Comparison of ENCODE assay signal across 1 cellular context in the genomic region with DNA sequence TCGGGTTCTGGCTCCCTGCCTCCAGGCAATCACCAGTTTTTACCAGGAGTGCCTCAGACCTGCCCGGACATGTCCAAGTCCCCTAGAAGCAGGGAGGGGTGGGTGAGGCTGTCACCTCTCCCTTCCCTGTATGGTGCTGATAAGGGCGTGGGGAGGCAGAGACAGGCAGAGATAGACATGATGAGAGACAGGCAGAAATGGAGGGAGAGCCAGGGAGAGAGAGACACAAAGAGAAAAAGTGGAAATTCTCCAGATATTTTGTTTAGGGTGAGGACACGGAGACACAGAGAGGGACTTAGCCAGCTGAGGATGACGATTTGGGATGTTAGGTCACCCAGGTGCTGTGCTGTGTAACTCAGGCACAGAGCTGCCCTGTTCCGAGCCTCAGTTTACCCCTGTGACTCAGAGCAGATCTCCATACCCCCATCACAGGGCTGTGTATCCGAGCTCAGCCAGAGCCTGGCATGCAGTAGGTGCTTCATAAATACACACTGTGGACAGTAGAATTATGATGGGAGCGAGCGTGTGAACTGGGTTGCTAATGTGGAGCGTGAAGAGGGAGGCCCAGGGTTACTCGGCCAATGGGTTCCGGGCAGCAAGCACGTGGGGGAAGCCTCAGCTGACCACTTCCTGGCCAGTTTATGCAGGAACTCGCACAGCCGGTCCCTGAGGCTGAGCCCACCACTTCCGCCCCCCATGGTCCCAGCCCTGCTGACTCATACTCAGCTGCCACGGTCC.
TF ChIP-seq lines count a peak whose summit lies in the region.

No MANE protein-coding gene starts in this region.

TF ChIP-seq in HepG2, 621 proteins besides CTCF, POLR2A, EP300 and RAD21 (continued from another document and continues in another):
- TF ChIP-seq, protein P1, sequence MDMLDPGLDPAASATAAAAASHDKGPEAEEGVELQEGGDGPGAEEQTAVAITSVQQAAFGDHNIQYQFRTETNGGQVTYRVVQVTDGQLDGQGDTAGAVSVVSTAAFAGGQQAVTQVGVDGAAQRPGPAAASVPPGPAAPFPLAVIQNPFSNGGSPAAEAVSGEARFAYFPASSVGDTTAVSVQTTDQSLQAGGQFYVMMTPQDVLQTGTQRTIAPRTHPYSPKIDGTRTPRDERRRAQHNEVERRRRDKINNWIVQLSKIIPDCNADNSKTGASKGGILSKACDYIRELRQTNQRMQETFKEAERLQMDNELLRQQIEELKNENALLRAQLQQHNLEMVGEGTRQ (IDR thresholded peaks at IDR 0.05; ENCODE audit: low read depth, low read length): peak; percentile 95
- TF ChIP-seq, protein P1 (CRISPR knock-in tag; IDR thresholded peaks at IDR 0.05; ENCODE audit: borderline replicate concordance): peak; percentile 87; the same call in 1 of the 2 replicates
- TF ChIP-seq ZNF841 (CRISPR knock-in tag; IDR thresholded peaks at IDR 0.05; ENCODE audit: borderline replicate concordance) (no peak), NFATC3 (CRISPR knock-in tag; IDR thresholded peaks at IDR 0.05) (no peak), NFRKB (IDR thresholded peaks at IDR 0.05) (no peak), SP140L (CRISPR knock-in tag; IDR thresholded peaks at IDR 0.05; ENCODE audit: borderline replicate concordance) (no peak), RAD51 (IDR thresholded peaks at IDR 0.05; ENCODE audit: borderline replicate concordance) (peak; percentile 88), FOXA1 (IDR thresholded peaks at IDR 0.05) (no peak), FOXA1 (CRISPR knock-in tag; IDR thresholded peaks at IDR 0.05) (peak; percentile 5; the same call in 1 of the 2 replicates), JUNB (CRISPR knock-in tag; IDR thresholded peaks at IDR 0.05; ENCODE audit: borderline replicate concordance) (peak; percentile 74; the same call in 1 of the 2 replicates), ZNF44 (CRISPR knock-in tag; IDR thresholded peaks at IDR 0.05) (no peak), RCOR2 (CRISPR knock-in tag; IDR thresholded peaks at IDR 0.05) (peak; percentile 42; the same call in 1 of the 2 replicates), SETDB1 (CRISPR knock-in tag; IDR thresholded peaks at IDR 0.05; ENCODE audit: borderline replicate concordance) (no peak), MLLT10 (CRISPR knock-in tag; IDR thresholded peaks at IDR 0.05) (no peak), ZNF549 (CRISPR knock-in tag; IDR thresholded peaks at IDR 0.05) (no peak), RARG (CRISPR knock-in tag; IDR thresholded peaks at IDR 0.05; ENCODE audit: low read depth) (no peak)
- TF ChIP-seq, protein P2, sequence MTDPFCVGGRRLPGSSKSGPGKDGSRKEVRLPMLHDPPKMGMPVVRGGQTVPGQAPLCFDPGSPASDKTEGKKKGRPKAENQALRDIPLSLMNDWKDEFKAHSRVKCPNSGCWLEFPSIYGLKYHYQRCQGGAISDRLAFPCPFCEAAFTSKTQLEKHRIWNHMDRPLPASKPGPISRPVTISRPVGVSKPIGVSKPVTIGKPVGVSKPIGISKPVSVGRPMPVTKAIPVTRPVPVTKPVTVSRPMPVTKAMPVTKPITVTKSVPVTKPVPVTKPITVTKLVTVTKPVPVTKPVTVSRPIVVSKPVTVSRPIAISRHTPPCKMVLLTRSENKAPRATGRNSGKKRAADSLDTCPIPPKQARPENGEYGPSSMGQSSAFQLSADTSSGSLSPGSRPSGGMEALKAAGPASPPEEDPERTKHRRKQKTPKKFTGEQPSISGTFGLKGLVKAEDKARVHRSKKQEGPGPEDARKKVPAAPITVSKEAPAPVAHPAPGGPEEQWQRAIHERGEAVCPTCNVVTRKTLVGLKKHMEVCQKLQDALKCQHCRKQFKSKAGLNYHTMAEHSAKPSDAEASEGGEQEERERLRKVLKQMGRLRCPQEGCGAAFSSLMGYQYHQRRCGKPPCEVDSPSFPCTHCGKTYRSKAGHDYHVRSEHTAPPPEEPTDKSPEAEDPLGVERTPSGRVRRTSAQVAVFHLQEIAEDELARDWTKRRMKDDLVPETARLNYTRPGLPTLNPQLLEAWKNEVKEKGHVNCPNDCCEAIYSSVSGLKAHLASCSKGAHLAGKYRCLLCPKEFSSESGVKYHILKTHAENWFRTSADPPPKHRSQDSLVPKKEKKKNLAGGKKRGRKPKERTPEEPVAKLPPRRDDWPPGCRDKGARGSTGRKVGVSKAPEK (CRISPR knock-in tag; IDR thresholded peaks at IDR 0.05; ENCODE audit: borderline replicate concordance): no peak
- TF ChIP-seq, protein P3, sequence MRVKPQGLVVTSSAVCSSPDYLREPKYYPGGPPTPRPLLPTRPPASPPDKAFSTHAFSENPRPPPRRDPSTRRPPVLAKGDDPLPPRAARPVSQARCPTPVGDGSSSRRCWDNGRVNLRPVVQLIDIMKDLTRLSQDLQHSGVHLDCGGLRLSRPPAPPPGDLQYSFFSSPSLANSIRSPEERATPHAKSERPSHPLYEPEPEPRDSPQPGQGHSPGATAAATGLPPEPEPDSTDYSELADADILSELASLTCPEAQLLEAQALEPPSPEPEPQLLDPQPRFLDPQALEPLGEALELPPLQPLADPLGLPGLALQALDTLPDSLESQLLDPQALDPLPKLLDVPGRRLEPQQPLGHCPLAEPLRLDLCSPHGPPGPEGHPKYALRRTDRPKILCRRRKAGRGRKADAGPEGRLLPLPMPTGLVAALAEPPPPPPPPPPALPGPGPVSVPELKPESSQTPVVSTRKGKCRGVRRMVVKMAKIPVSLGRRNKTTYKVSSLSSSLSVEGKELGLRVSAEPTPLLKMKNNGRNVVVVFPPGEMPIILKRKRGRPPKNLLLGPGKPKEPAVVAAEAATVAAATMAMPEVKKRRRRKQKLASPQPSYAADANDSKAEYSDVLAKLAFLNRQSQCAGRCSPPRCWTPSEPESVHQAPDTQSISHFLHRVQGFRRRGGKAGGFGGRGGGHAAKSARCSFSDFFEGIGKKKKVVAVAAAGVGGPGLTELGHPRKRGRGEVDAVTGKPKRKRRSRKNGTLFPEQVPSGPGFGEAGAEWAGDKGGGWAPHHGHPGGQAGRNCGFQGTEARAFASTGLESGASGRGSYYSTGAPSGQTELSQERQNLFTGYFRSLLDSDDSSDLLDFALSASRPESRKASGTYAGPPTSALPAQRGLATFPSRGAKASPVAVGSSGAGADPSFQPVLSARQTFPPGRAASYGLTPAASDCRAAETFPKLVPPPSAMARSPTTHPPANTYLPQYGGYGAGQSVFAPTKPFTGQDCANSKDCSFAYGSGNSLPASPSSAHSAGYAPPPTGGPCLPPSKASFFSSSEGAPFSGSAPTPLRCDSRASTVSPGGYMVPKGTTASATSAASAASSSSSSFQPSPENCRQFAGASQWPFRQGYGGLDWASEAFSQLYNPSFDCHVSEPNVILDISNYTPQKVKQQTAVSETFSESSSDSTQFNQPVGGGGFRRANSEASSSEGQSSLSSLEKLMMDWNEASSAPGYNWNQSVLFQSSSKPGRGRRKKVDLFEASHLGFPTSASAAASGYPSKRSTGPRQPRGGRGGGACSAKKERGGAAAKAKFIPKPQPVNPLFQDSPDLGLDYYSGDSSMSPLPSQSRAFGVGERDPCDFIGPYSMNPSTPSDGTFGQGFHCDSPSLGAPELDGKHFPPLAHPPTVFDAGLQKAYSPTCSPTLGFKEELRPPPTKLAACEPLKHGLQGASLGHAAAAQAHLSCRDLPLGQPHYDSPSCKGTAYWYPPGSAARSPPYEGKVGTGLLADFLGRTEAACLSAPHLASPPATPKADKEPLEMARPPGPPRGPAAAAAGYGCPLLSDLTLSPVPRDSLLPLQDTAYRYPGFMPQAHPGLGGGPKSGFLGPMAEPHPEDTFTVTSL (CRISPR knock-in tag; IDR thresholded peaks at IDR 0.05; ENCODE audit: borderline replicate concordance): peak; percentile 43; the same call in 1 of the 2 replicates
- TF ChIP-seq, protein P4, sequence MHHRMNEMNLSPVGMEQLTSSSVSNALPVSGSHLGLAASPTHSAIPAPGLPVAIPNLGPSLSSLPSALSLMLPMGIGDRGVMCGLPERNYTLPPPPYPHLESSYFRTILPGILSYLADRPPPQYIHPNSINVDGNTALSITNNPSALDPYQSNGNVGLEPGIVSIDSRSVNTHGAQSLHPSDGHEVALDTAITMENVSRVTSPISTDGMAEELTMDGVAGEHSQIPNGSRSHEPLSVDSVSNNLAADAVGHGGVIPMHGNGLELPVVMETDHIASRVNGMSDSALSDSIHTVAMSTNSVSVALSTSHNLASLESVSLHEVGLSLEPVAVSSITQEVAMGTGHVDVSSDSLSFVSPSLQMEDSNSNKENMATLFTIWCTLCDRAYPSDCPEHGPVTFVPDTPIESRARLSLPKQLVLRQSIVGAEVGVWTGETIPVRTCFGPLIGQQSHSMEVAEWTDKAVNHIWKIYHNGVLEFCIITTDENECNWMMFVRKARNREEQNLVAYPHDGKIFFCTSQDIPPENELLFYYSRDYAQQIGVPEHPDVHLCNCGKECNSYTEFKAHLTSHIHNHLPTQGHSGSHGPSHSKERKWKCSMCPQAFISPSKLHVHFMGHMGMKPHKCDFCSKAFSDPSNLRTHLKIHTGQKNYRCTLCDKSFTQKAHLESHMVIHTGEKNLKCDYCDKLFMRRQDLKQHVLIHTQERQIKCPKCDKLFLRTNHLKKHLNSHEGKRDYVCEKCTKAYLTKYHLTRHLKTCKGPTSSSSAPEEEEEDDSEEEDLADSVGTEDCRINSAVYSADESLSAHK (CRISPR knock-in tag; IDR thresholded peaks at IDR 0.05; ENCODE audit: borderline replicate concordance): no peak
- TF ChIP-seq, protein P5, sequence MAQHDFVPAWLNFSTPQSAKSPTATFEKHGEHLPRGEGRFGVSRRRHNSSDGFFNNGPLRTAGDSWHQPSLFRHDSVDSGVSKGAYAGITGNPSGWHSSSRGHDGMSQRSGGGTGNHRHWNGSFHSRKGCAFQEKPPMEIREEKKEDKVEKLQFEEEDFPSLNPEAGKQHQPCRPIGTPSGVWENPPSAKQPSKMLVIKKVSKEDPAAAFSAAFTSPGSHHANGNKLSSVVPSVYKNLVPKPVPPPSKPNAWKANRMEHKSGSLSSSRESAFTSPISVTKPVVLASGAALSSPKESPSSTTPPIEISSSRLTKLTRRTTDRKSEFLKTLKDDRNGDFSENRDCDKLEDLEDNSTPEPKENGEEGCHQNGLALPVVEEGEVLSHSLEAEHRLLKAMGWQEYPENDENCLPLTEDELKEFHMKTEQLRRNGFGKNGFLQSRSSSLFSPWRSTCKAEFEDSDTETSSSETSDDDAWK (CRISPR knock-in tag; IDR thresholded peaks at IDR 0.05): no peak
- TF ChIP-seq, protein P6, sequence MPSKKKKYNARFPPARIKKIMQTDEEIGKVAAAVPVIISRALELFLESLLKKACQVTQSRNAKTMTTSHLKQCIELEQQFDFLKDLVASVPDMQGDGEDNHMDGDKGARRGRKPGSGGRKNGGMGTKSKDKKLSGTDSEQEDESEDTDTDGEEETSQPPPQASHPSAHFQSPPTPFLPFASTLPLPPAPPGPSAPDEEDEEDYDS (CRISPR knock-in tag; IDR thresholded peaks at IDR 0.05): peak; percentile 68; the same call in 1 of the 2 replicates
- TF ChIP-seq, protein P7, sequence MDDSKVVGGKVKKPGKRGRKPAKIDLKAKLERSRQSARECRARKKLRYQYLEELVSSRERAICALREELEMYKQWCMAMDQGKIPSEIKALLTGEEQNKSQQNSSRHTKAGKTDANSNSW (CRISPR knock-in tag; IDR thresholded peaks at IDR 0.05; ENCODE audit: borderline replicate concordance): no peak
- TF ChIP-seq, protein P8, sequence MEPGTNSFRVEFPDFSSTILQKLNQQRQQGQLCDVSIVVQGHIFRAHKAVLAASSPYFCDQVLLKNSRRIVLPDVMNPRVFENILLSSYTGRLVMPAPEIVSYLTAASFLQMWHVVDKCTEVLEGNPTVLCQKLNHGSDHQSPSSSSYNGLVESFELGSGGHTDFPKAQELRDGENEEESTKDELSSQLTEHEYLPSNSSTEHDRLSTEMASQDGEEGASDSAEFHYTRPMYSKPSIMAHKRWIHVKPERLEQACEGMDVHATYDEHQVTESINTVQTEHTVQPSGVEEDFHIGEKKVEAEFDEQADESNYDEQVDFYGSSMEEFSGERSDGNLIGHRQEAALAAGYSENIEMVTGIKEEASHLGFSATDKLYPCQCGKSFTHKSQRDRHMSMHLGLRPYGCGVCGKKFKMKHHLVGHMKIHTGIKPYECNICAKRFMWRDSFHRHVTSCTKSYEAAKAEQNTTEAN (CRISPR knock-in tag; conservative IDR thresholded peaks at IDR 0.05): 0 out of 2 replicates have a peak, but pooled peaks have one; percentile 46
- TF ChIP-seq, protein P9, sequence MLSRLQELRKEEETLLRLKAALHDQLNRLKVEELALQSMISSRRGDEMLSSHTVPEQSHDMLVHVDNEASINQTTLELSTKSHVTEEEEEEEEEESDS (CRISPR knock-in tag; IDR thresholded peaks at IDR 0.05; ENCODE audit: borderline replicate concordance): no peak
- TF ChIP-seq, protein P10, sequence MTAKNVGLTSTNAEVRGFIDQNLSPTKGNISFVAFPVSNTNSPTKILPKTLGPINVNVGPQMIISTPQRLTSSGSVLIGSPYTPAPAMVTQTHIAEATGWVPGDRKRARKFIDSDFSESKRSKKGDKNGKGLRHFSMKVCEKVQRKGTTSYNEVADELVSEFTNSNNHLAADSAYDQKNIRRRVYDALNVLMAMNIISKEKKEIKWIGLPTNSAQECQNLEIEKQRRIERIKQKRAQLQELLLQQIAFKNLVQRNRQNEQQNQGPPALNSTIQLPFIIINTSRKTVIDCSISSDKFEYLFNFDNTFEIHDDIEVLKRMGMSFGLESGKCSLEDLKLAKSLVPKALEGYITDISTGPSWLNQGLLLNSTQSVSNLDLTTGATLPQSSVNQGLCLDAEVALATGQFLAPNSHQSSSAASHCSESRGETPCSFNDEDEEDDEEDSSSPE (CRISPR knock-in tag; IDR thresholded peaks at IDR 0.05): peak; percentile 69
- TF ChIP-seq, protein P11, sequence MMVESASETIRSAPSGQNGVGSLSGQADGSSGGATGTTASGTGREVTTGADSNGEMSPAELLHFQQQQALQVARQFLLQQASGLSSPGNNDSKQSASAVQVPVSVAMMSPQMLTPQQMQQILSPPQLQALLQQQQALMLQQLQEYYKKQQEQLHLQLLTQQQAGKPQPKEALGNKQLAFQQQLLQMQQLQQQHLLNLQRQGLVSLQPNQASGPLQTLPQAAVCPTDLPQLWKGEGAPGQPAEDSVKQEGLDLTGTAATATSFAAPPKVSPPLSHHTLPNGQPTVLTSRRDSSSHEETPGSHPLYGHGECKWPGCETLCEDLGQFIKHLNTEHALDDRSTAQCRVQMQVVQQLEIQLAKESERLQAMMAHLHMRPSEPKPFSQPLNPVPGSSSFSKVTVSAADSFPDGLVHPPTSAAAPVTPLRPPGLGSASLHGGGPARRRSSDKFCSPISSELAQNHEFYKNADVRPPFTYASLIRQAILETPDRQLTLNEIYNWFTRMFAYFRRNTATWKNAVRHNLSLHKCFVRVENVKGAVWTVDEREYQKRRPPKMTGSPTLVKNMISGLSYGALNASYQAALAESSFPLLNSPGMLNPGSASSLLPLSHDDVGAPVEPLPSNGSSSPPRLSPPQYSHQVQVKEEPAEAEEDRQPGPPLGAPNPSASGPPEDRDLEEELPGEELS (CRISPR knock-in tag; IDR thresholded peaks at IDR 0.05): peak; percentile 90
- TF ChIP-seq, protein P12, sequence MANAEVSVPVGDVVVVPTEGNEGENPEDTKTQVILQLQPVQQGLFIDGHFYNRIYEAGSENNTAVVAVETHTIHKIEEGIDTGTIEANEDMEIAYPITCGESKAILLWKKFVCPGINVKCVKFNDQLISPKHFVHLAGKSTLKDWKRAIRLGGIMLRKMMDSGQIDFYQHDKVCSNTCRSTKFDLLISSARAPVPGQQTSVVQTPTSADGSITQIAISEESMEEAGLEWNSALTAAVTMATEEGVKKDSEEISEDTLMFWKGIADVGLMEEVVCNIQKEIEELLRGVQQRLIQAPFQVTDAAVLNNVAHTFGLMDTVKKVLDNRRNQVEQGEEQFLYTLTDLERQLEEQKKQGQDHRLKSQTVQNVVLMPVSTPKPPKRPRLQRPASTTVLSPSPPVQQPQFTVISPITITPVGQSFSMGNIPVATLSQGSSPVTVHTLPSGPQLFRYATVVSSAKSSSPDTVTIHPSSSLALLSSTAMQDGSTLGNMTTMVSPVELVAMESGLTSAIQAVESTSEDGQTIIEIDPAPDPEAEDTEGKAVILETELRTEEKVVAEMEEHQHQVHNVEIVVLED (CRISPR knock-in tag; IDR thresholded peaks at IDR 0.05; ENCODE audit: borderline replicate concordance): 0 out of 2 replicates have a peak, but pooled peaks have one; percentile 50
